25 cellular contexts compared by ENCODE assay signal in the genomic region with DNA sequence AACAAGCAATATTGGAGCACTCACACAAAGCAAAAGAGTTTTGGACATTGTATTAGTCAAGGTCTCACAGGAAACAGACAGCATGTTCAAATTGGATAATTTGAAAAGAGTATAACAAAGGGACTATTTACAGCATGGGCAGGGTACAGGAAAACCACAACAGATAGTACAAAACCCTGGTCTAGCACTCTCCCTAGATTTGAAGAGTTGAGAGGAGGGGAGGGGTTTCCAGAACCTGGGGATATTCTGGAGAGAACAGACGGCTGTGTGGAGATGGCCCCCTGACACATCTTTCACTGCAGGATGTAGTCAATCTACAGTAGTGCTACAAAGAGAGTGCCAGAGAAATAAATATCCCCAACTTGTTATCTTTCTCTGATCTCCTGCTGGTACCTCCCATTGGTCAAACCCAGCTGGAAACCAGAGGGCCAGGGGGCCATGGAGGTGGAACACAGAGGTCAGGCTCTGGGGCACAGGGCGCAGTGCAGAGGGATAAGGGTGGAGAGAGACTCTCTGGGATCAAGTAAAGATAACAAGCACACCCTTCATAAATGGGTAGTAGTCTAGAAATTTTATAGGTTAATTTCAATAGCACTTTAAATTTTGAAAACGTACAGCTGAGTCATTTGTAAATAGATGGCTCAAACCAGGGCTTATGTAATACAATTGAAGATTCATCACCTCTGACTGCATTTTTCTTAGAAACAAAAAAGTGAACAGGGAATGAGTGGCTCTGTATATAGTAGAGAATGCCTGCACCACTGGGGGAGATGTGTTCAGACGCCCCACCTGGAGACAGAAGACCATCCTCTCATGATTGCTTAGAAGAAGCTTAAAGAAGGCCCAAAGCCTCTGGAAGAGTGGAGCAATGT. TPM values are rescaled to one million over a fixed set of nuclear protein-coding genes. Genes with fewer than 3 reads are reported as not detected.
DNase-seq lines count a peak whose midpoint lies in the region; ATAC-seq and TF ChIP-seq lines count a peak whose summit lies in the region.
"Had no signal": no experiment of that assay in that cellular context is flagged by ENCODE, and none has a peak within 500 bp of the region (broad histone marks: within the 10 kb centered on the region; RNA-seq: fewer than 3 reads in every experiment).

No MANE protein-coding gene starts in this region.

- TF ChIP-seq EP300 in sigmoid colon (IDR thresholded peaks at IDR 0.05), result no peak

- H3K27ac ChIP-seq in ascending aorta (peak overlapping the region; percentile 22 to 37), sigmoid colon (peak overlapping the region in 1 of 4 donors; percentile 40)
- H3K27ac ChIP-seq: esophagus muscularis mucosa, psoas muscle, VCaP had no signal

- DNase-seq in left ventricle myocardium superior (no peak), left cardiac atrium (no peak), ascending aorta (ENCODE audit: low spot score in 2 of 2) (no peak), iris pigment epithelial cell (ENCODE audit: low read depth) (peak; percentile 45), NCI-H2196 (lab: John Stamatoyannopoulos, UW; ENCODE audit: unreplicated experiment) (no peak), sigmoid colon (no peak), NCI-H2227 (lab: John Stamatoyannopoulos, UW; ENCODE audit: unreplicated experiment) (no peak), immature natural killer cell (no peak)
- DNase-seq: activated CD4-positive, alpha-beta T cell treated with anti-CD3 and anti-CD28 coated beads, Interleukin-2, amount 50 U/mL, for 4 hours; activated naive CD4-positive, alpha-beta T cell treated with anti-CD3 and anti-CD28 coated beads for 36 hours; activated T-cell treated with anti-CD3 and anti-CD28 coated beads for 4 hours; CD8-positive, alpha-beta memory T cell; DMS79 treated with DMSO at 0.1 percent for 48 hours; GOT3; heart left ventricle; natural killer cell; NCI-H2029; NCI-H526; psoas muscle; SHP77 treated with DMSO at 0.1 percent for 48 hours; trophoblast cell had no signal

- H3K4me3 Mint-ChIP-seq in immature natural killer cell, result no peak overlapping the region
- H3K4me3 Mint-ChIP-seq: activated naive CD4-positive, alpha-beta T cell treated with anti-CD3 and anti-CD28 coated beads for 36 hours; CD8-positive, alpha-beta memory T cell; memory B cell; natural killer cell had no signal

- H3K36me3 ChIP-seq in ascending aorta (peaks cover 0 to 14% of the 10 kb centered on the region in 2 donors), sigmoid colon (no peaks in the 10 kb centered on the region)
- H3K36me3 ChIP-seq: esophagus muscularis mucosa had no signal

- no peaks in the 10 kb centered on the region for H3K9me3 Mint-ChIP-seq in immature natural killer cell
- H3K9me3 Mint-ChIP-seq: activated naive CD4-positive, alpha-beta T cell treated with anti-CD3 and anti-CD28 coated beads for 36 hours; CD8-positive, alpha-beta memory T cell; IgD-negative memory B cell; memory B cell; natural killer cell had no signal

- ATAC-seq in left ventricle myocardium superior, result peak; percentile 25
- ATAC-seq in left cardiac atrium, result no peak
- ATAC-seq: natural killer cell, psoas muscle had no signal

- 57 to 60% methylated on average over 4 of the region's 4 CpGs for WGBS in sigmoid colon, 2 donors

- H3K36me3 Mint-ChIP-seq in immature natural killer cell, result no peaks in the 10 kb centered on the region
- H3K36me3 Mint-ChIP-seq: CD8-positive, alpha-beta memory T cell; memory B cell; natural killer cell had no signal

- H3K27me3 Mint-ChIP-seq in immature natural killer cell (ENCODE audit: low read depth in 3 of 3), result peaks cover 8 to 27% (median 11%) of the 10 kb centered on the region in 3 donors
- H3K27me3 Mint-ChIP-seq: memory B cell had no signal

- no peaks in the 10 kb centered on the region for H3K9me3 ChIP-seq in ascending aorta
- no peaks in the 10 kb centered on the region for H3K9me3 ChIP-seq in sigmoid colon
- H3K9me3 ChIP-seq: esophagus muscularis mucosa, heart left ventricle, psoas muscle had no signal

- H3K4me3 ChIP-seq in ascending aorta (no peak overlapping the region), sigmoid colon (no peak overlapping the region)
- H3K4me3 ChIP-seq: esophagus muscularis mucosa, heart left ventricle, psoas muscle had no signal

- no peaks in the 10 kb centered on the region for H3K27me3 ChIP-seq in ascending aorta
- H3K27me3 ChIP-seq in sigmoid colon, result no peaks in the 10 kb centered on the region
- H3K27me3 ChIP-seq: esophagus muscularis mucosa, heart left ventricle had no signal

- H3K4me1 Mint-ChIP-seq in immature natural killer cell, result no peaks in the 10 kb centered on the region
- H3K4me1 Mint-ChIP-seq: CD8-positive, alpha-beta memory T cell; IgD-negative memory B cell; memory B cell; natural killer cell had no signal

- no peak for TF ChIP-seq POLR2A in sigmoid colon (IDR thresholded peaks at IDR 0.05)

- intact Hi-C loops in left ventricle myocardium superior (cut with micrococcal nuclease) (no loop called here), left cardiac atrium (cut with DNase I) (no loop called here), ascending aorta (cut with DNase I) (no loop called here), sigmoid colon (cut with DNase I) (no loop called here)

- no peak overlapping the region for H3K27ac Mint-ChIP-seq in immature natural killer cell
- H3K27ac Mint-ChIP-seq: activated naive CD4-positive, alpha-beta T cell treated with anti-CD3 and anti-CD28 coated beads for 36 hours; memory B cell; natural killer cell had no signal

- H3K4me1 ChIP-seq in ascending aorta (peaks cover 2 to 25% of the 10 kb centered on the region in 2 donors), sigmoid colon (no peaks in the 10 kb centered on the region)

- TF ChIP-seq CTCF in ascending aorta (IDR thresholded peaks at IDR 0.05) (no peak), sigmoid colon (IDR thresholded peaks at IDR 0.05) (no peak)

RNA-seq across cellular contexts. Expression of a gene that starts 25.7 kb away (rescaled TPM):
- 254 TPM for total RNA-seq in left ventricle myocardium superior
- 100 to 1,000 TPM; 112 to 152 TPM for total RNA-seq in left cardiac atrium
- 83.4 TPM for total RNA-seq in ascending aorta
- total RNA-seq in sigmoid colon, result 10 to 100 TPM in 2 of 4 donors, 1 to 10 TPM in 2; 9.1 to 22.7 (median 11.2) TPM
- 1 to 10 TPM; 5.0 to 6.6 (median 5.5) TPM for polyA plus RNA-seq in sigmoid colon
- polyA plus RNA-seq in immature natural killer cell, result not detected
- polyA plus RNA-seq: IgD-negative memory B cell had no signal
